24 cellular contexts compared by ENCODE assay signal in genomic region chr12:113935459-113935858, GRCh38. TPM values are rescaled to one million over a fixed set of nuclear protein-coding genes. Genes with fewer than 3 reads are reported as not detected.
DNase-seq lines count a peak whose midpoint lies in the region; ATAC-seq and TF ChIP-seq lines count a peak whose summit lies in the region.
"Had no signal": no experiment of that assay in that cellular context is flagged by ENCODE, and none has a peak within 500 bp of the region (broad histone marks: within the 10 kb centered on the region; RNA-seq: fewer than 3 reads in every experiment).

No MANE protein-coding gene starts in this region.

- CTCF ChIA-PET in CD4-positive, alpha-beta T cell (lab: Charles Lee), result no interaction called here

- ATAC-seq in left colon (peak; percentile 52), left lobe of liver (no peak)
- no peak for ATAC-seq in CD4-positive, alpha-beta T cell (ENCODE audit: poor library complexity)
- ATAC-seq in stimulated activated effector memory CD8-positive, alpha-beta T cell treated with anti-CD3 and anti-CD28 coated beads, Interleukin-12 subunit alpha, Interleukin-12 subunit beta, amount 100 ng/mL, for 72 hours, result no peak
- ATAC-seq: CD8-positive, alpha-beta T cell; GM12878 had no signal

- no peak for DNase-seq in activated naive CD4-positive, alpha-beta T cell treated with anti-CD3 and anti-CD28 coated beads, Interleukin-2, amount 50 U/mL, for 16 hours
- no peak for DNase-seq in endothelial cell (ENCODE audit: low spot score)
- DNase-seq in left colon, result no peak
- DNase-seq in pons (ENCODE audit: low spot score), result peak; percentile 20
- no peak for DNase-seq in left lobe of liver (ENCODE audit: low spot score)
- no peak for DNase-seq in CD4-positive, alpha-beta T cell
- DNase-seq in stimulated activated effector memory CD8-positive, alpha-beta T cell treated with anti-CD3 and anti-CD28 coated beads, Interleukin-12 subunit alpha, Interleukin-12 subunit beta, amount 100 ng/mL, for 72 hours (ENCODE audit: low spot score in 2 of 2), result no peak
- DNase-seq: ACHN; CD8-positive, alpha-beta T cell; DND-41; GM23248; KG1; NCI-H1105; NCI-H146; NCI-H2029 treated with DMSO at 0.1 percent for 48 hours; NCI-H226; NCI-H510A treated with DMSO at 0.1 percent for 48 hours; NCI-H748 treated with DMSO at 0.1 percent for 48 hours had no signal

- TF ChIP-seq CTCF in endothelial cell (IDR thresholded peaks at IDR 0.05; ENCODE audit: unreplicated experiment), result no peak
- TF ChIP-seq CTCF in CD4-positive, alpha-beta T cell (IDR thresholded peaks at IDR 0.05), result no peak

- no peak overlapping the region for H3K27ac ChIP-seq in CD4-positive, alpha-beta T cell (ENCODE audit: low read depth, low read length)
- H3K27ac ChIP-seq: 22Rv1, BLaER1, GM23248, RWPE1 had no signal

- H3K36me3 Mint-ChIP-seq in activated naive CD4-positive, alpha-beta T cell treated with anti-CD3 and anti-CD28 coated beads, Interleukin-2, amount 50 U/mL, for 24 hours, result peaks cover 33% of the 10 kb centered on the region
- peaks cover 18% of the 10 kb centered on the region for H3K36me3 Mint-ChIP-seq in endothelial cell (ENCODE audit: low read depth, unreplicated experiment)
- peaks cover 86% of the 10 kb centered on the region for H3K36me3 Mint-ChIP-seq in CD4-positive, alpha-beta T cell (ENCODE audit: low read depth)
- H3K36me3 Mint-ChIP-seq in stimulated activated effector memory CD8-positive, alpha-beta T cell treated with anti-CD3 and anti-CD28 coated beads, Interleukin-12 subunit alpha, Interleukin-12 subunit beta, amount 100 ng/mL, for 72 hours, result peaks cover 82% of the 10 kb centered on the region

- H3K4me1 Mint-ChIP-seq in activated naive CD4-positive, alpha-beta T cell treated with anti-CD3 and anti-CD28 coated beads, Interleukin-2, amount 50 U/mL, for 24 hours, result peaks cover 5% of the 10 kb centered on the region
- H3K4me1 Mint-ChIP-seq in endothelial cell (ENCODE audit: unreplicated experiment), result peaks cover 38% of the 10 kb centered on the region
- no peaks in the 10 kb centered on the region for H3K4me1 Mint-ChIP-seq in CD4-positive, alpha-beta T cell (ENCODE audit: low read depth)
- H3K4me1 Mint-ChIP-seq in stimulated activated effector memory CD8-positive, alpha-beta T cell treated with anti-CD3 and anti-CD28 coated beads, Interleukin-12 subunit alpha, Interleukin-12 subunit beta, amount 100 ng/mL, for 72 hours, result peaks cover 9% of the 10 kb centered on the region

- no peaks in the 10 kb centered on the region for H3K9me3 ChIP-seq in CD4-positive, alpha-beta T cell (ENCODE audit: control insufficient read depth, low read length)
- H3K9me3 ChIP-seq: BLaER1, HAP-1 had no signal

- H3K27ac Mint-ChIP-seq in activated naive CD4-positive, alpha-beta T cell treated with anti-CD3 and anti-CD28 coated beads, Interleukin-2, amount 50 U/mL, for 24 hours, result peak overlapping the region; percentile 30
- peak overlapping the region; percentile 58 for H3K27ac Mint-ChIP-seq in endothelial cell (ENCODE audit: unreplicated experiment)
- no peak overlapping the region for H3K27ac Mint-ChIP-seq in CD4-positive, alpha-beta T cell
- H3K27ac Mint-ChIP-seq in stimulated activated effector memory CD8-positive, alpha-beta T cell treated with anti-CD3 and anti-CD28 coated beads, Interleukin-12 subunit alpha, Interleukin-12 subunit beta, amount 100 ng/mL, for 72 hours, result no peak overlapping the region
- H3K27ac Mint-ChIP-seq: CD8-positive, alpha-beta T cell had no signal

- POLR2A ChIA-PET in CD4-positive, alpha-beta T cell (lab: Charles Lee), result no interaction called here

- no peaks in the 10 kb centered on the region for H3K27me3 ChIP-seq in CD4-positive, alpha-beta T cell (ENCODE audit: control insufficient read depth, insufficient read depth, low read length)
- H3K27me3 ChIP-seq: BLaER1 had no signal

- no peaks in the 10 kb centered on the region for H3K9me3 Mint-ChIP-seq in activated naive CD4-positive, alpha-beta T cell treated with anti-CD3 and anti-CD28 coated beads, Interleukin-2, amount 50 U/mL, for 24 hours
- H3K9me3 Mint-ChIP-seq in endothelial cell (ENCODE audit: unreplicated experiment), result no peaks in the 10 kb centered on the region
- H3K9me3 Mint-ChIP-seq in CD4-positive, alpha-beta T cell, result no peaks in the 10 kb centered on the region
- H3K9me3 Mint-ChIP-seq in stimulated activated effector memory CD8-positive, alpha-beta T cell treated with anti-CD3 and anti-CD28 coated beads, Interleukin-12 subunit alpha, Interleukin-12 subunit beta, amount 100 ng/mL, for 72 hours, result no peaks in the 10 kb centered on the region
- H3K9me3 Mint-ChIP-seq: CD8-positive, alpha-beta T cell had no signal

- no peak overlapping the region for H3K4me3 Mint-ChIP-seq in activated naive CD4-positive, alpha-beta T cell treated with anti-CD3 and anti-CD28 coated beads, Interleukin-2, amount 50 U/mL, for 24 hours
- H3K4me3 Mint-ChIP-seq in endothelial cell (ENCODE audit: unreplicated experiment), result no peak overlapping the region
- H3K4me3 Mint-ChIP-seq in CD4-positive, alpha-beta T cell, result no peak overlapping the region
- H3K4me3 Mint-ChIP-seq in stimulated activated effector memory CD8-positive, alpha-beta T cell treated with anti-CD3 and anti-CD28 coated beads, Interleukin-12 subunit alpha, Interleukin-12 subunit beta, amount 100 ng/mL, for 72 hours, result no peak overlapping the region
- H3K4me3 Mint-ChIP-seq: CD8-positive, alpha-beta T cell had no signal

- intact Hi-C loops in left colon (cut with DNase I, micrococcal nuclease), result no loop called here
- intact Hi-C loops in CD4-positive, alpha-beta T cell (cut with DNase I, micrococcal nuclease), result no loop called here

- H3K27me3 Mint-ChIP-seq in activated naive CD4-positive, alpha-beta T cell treated with anti-CD3 and anti-CD28 coated beads, Interleukin-2, amount 50 U/mL, for 24 hours, result no peaks in the 10 kb centered on the region
- peaks cover 3% of the 10 kb centered on the region for H3K27me3 Mint-ChIP-seq in endothelial cell (ENCODE audit: unreplicated experiment)
- H3K27me3 Mint-ChIP-seq in CD4-positive, alpha-beta T cell, result no peaks in the 10 kb centered on the region

RNA-seq across cellular contexts. Expression of gene RBM19, which starts 30.7 kb away (rescaled TPM):
- 27.4 TPM for total RNA-seq in endothelial cell (ENCODE audit: unreplicated experiment)
- 10 to 100 TPM; 20.9 to 24.0 TPM for total RNA-seq in left colon
- total RNA-seq in left lobe of liver, result 13.5 TPM
- total RNA-seq in CD4-positive, alpha-beta T cell, result 10 to 100 TPM; 57.1 to 58.5 TPM

Comparison
In these comparisons a context has a peak if more than half of its experiments do, and no peak if none do; other contexts are left out.
1. H3K27ac Mint-ChIP-seq: peak in activated naive CD4-positive, alpha-beta T cell treated with anti-CD3 and anti-CD28 coated beads, Interleukin-2, amount 50 U/mL, for 24 hours (single experiment) and endothelial cell (single experiment); none in CD4-positive, alpha-beta T cell (single experiment) and stimulated activated effector memory CD8-positive, alpha-beta T cell treated with anti-CD3 and anti-CD28 coated beads, Interleukin-12 subunit alpha, Interleukin-12 subunit beta, amount 100 ng/mL, for 72 hours (single experiment).